In genomic region chr9:113962391-113962790, GRCh38 we compare ENCODE assay signal across 20 cellular contexts.
"Had no signal": no experiment of that assay in that cellular context is flagged by ENCODE, and none has a peak within 500 bp of the region (broad histone marks: within the 10 kb centered on the region; RNA-seq: fewer than 3 reads in every experiment).

No MANE protein-coding gene starts in this region.

- H3K9ac ChIP-seq: KMS-11, SK-N-SH had no signal

- H3K36me3 ChIP-seq: MG63, WERI-Rb-1 had no signal

- H3K4me2 ChIP-seq: KMS-11, SK-N-SH had no signal

- H3K36me3 Mint-ChIP-seq: activated naive CD4-positive, alpha-beta T cell treated with anti-CD3 and anti-CD28 coated beads, Interleukin-2, amount 10 ng/mL, durations not matched to agents 7 days and 5 days; activated naive CD8-positive, alpha-beta T cell treated with anti-CD3 and anti-CD28 coated beads for 36 hours; IgD-negative memory B cell had no signal

- H3K27me3 ChIP-seq: brain microvascular endothelial cell, MG63, SJCRH30 had no signal

- H3K4me3 Mint-ChIP-seq: activated CD8-positive, alpha-beta T cell treated with anti-CD3 and anti-CD28 coated beads for 36 hours; activated naive CD4-positive, alpha-beta T cell treated with anti-CD3 and anti-CD28 coated beads, Interleukin-2, amount 10 ng/mL, durations not matched to agents 7 days and 5 days; activated naive CD8-positive, alpha-beta T cell treated with anti-CD3 and anti-CD28 coated beads for 36 hours; activated T-cell treated with anti-CD3 and anti-CD28 coated beads, Interleukin-2, amount 50 U/mL, for 72 hours; IgD-negative memory B cell had no signal

- DNase-seq: activated CD4-positive, alpha-beta T cell treated with anti-CD3 and anti-CD28 coated beads for 4 hours; activated CD8-positive, alpha-beta memory T cell treated with anti-CD3 and anti-CD28 coated beads, Interleukin-2, amount 50 U/mL, for 4 hours; activated gamma-delta T cell treated with Interleukin-2 at 50 U/mL for 16 hours; NCI-H1436; NK-92 treated with Interleukin-12 subunit alpha and Interleukin-12 subunit beta, amount 100 ng/mL, for 24 hours had no signal

- H3K9me3 Mint-ChIP-seq: activated CD8-positive, alpha-beta T cell treated with anti-CD3 and anti-CD28 coated beads for 36 hours; activated naive CD4-positive, alpha-beta T cell treated with anti-CD3 and anti-CD28 coated beads, Interleukin-2, amount 10 ng/mL, durations not matched to agents 7 days and 5 days; activated naive CD8-positive, alpha-beta T cell treated with anti-CD3 and anti-CD28 coated beads for 36 hours; activated T-cell treated with anti-CD3 and anti-CD28 coated beads, Interleukin-2, amount 50 U/mL, for 72 hours; activated T-helper 2 cell treated with anti-CD3 and anti-CD28 coated beads, Interferon-gamma antibody, Interleukin-2, Interleukin-4, amounts not matched to agents 10 μg/mL and 5 μg/mL and 100 μg/mL, durations not matched to agents 14 hours and 24 hours and 36 hours; IgD-negative memory B cell had no signal

- H3K27ac ChIP-seq: brain microvascular endothelial cell, KMS-11, SJCRH30, WERI-Rb-1 had no signal

- H3K27me3 Mint-ChIP-seq: activated CD8-positive, alpha-beta T cell treated with anti-CD3 and anti-CD28 coated beads for 36 hours; activated naive CD4-positive, alpha-beta T cell treated with anti-CD3 and anti-CD28 coated beads, Interleukin-2, amount 10 ng/mL, durations not matched to agents 7 days and 5 days; activated naive CD8-positive, alpha-beta T cell treated with anti-CD3 and anti-CD28 coated beads for 36 hours; IgD-negative memory B cell had no signal

- H3K4me1 Mint-ChIP-seq: activated naive CD4-positive, alpha-beta T cell treated with anti-CD3 and anti-CD28 coated beads, Interleukin-2, amount 10 ng/mL, durations not matched to agents 7 days and 5 days; activated naive CD8-positive, alpha-beta T cell treated with anti-CD3 and anti-CD28 coated beads for 36 hours; IgD-negative memory B cell had no signal

- ATAC-seq: activated CD4-positive, CD25-positive, alpha-beta regulatory T cell treated with anti-CD3 and anti-CD28 coated beads, Interleukin-2, amount 50 U/mL, for 24 hours; activated T-cell treated with anti-CD3 and anti-CD28 coated beads, Interleukin-2, amount 50 U/mL, for 72 hours; Panc1; Right ventricle myocardium inferior had no signal

- H3K9me3 ChIP-seq: MG63, SJCRH30, SK-N-SH had no signal

- H3K4me3 ChIP-seq: MG63, SJCRH30 had no signal

- H3K27ac Mint-ChIP-seq: activated CD8-positive, alpha-beta T cell treated with anti-CD3 and anti-CD28 coated beads for 36 hours; activated naive CD4-positive, alpha-beta T cell treated with anti-CD3 and anti-CD28 coated beads, Interleukin-2, amount 10 ng/mL, durations not matched to agents 7 days and 5 days; activated naive CD8-positive, alpha-beta T cell treated with anti-CD3 and anti-CD28 coated beads for 36 hours; activated T-cell treated with anti-CD3 and anti-CD28 coated beads, Interleukin-2, amount 50 U/mL, for 72 hours; activated T-helper 2 cell treated with anti-CD3 and anti-CD28 coated beads, Interferon-gamma antibody, Interleukin-2, Interleukin-4, amounts not matched to agents 10 μg/mL and 5 μg/mL and 100 μg/mL, durations not matched to agents 14 hours and 24 hours and 36 hours; IgD-negative memory B cell had no signal
